ENCODE assay signal across 14 cellular contexts in genomic region chr6:46035242-46035641, GRCh38. TPM values are rescaled to one million over a fixed set of nuclear protein-coding genes. Genes with fewer than 3 reads are reported as not detected.
DNase-seq lines count a peak whose midpoint lies in the region; ATAC-seq and TF ChIP-seq lines count a peak whose summit lies in the region.
"Had no signal": no experiment of that assay in that cellular context is flagged by ENCODE, and none has a peak within 500 bp of the region (broad histone marks: within the 10 kb centered on the region; RNA-seq: fewer than 3 reads in every experiment).

No MANE protein-coding gene starts in this region.

- no peaks in the 10 kb centered on the region for H3K27me3 ChIP-seq in left ventricle myocardium inferior (ENCODE audit: low read depth)
- no peaks in the 10 kb centered on the region for H3K27me3 ChIP-seq in right atrium auricular region

- no peaks in the 10 kb centered on the region for H3K36me3 ChIP-seq in left ventricle myocardium inferior
- no peaks in the 10 kb centered on the region for H3K36me3 ChIP-seq in right atrium auricular region
- H3K36me3 ChIP-seq in mucosa of descending colon (ENCODE audit: low read depth), result no peaks in the 10 kb centered on the region

- DNase-seq in left ventricle myocardium inferior (no peak), right atrium auricular region (ENCODE audit: low spot score) (no peak), mucosa of descending colon (no peak), NCI-H146 (lab: John Stamatoyannopoulos, UW) (no peak), Kasumi-1 (lab: John Stamatoyannopoulos, UW) (no peak)
- DNase-seq: C1 segment of cervical spinal cord; CD4-positive, alpha-beta memory T cell; DMS153; GF-D8 had no signal

- TF ChIP-seq CTCF in left ventricle myocardium inferior (IDR thresholded peaks at IDR 0.05; ENCODE audit: borderline replicate concordance) (no peak), right atrium auricular region (IDR thresholded peaks at IDR 0.05) (no peak), VCaP (conservative IDR thresholded peaks at IDR 0.05) (no peak), mucosa of descending colon (IDR thresholded peaks at IDR 0.05) (no peak)

- peak; percentile 50 for ATAC-seq in mucosa of descending colon
- ATAC-seq in HG02973 (IDR thresholded peaks at IDR 0.05; ENCODE audit: unreplicated experiment), result no peak
- ATAC-seq: HCT116 had no signal

- no peak overlapping the region for H3K4me3 ChIP-seq in left ventricle myocardium inferior
- no peak overlapping the region for H3K4me3 ChIP-seq in right atrium auricular region
- no peak overlapping the region for H3K4me3 ChIP-seq in mucosa of descending colon

- intact Hi-C loops in left ventricle myocardium inferior (cut with micrococcal nuclease), result no loop called here
- intact Hi-C loops in mucosa of descending colon (cut with DNase I, micrococcal nuclease), result no loop called here

- no peaks in the 10 kb centered on the region for H3K9me3 ChIP-seq in left ventricle myocardium inferior (replicated peaks)
- H3K9me3 ChIP-seq in right atrium auricular region, result no peaks in the 10 kb centered on the region
- no peaks in the 10 kb centered on the region for H3K9me3 ChIP-seq in mucosa of descending colon

- peaks cover 45% of the 10 kb centered on the region for H3K4me1 ChIP-seq in left ventricle myocardium inferior
- H3K4me1 ChIP-seq in right atrium auricular region, result no peaks in the 10 kb centered on the region
- peaks cover 4% of the 10 kb centered on the region for H3K4me1 ChIP-seq in mucosa of descending colon (ENCODE audit: low read depth)

- H3K27ac ChIP-seq in left ventricle myocardium inferior (replicated peaks) (peak overlapping the region; percentile 76), right atrium auricular region (no peak overlapping the region), VCaP (peak overlapping the region; percentile 24; the same call in 1 of the 2 replicates)
- H3K27ac ChIP-seq: HL-60 had no signal

RNA-seq across cellular contexts. Expression of gene CLIC5, which starts 19.6 kb away (rescaled TPM):
- total RNA-seq in left ventricle myocardium inferior, result 285 TPM
- total RNA-seq in right atrium auricular region, result 100 to 1,000 TPM in 1 of 2 donors, 10 to 100 TPM in 1; 99.8 to 114 TPM
- 100 to 1,000 TPM; 149 to 242 (median 215) TPM for total RNA-seq in mucosa of descending colon
- total RNA-seq: H4 had no signal

Comparison
In these comparisons a context has a peak if more than half of its experiments do, and no peak if none do; other contexts are left out.
1. H3K27ac ChIP-seq: peak in left ventricle myocardium inferior (single experiment) and VCaP (single experiment); none in right atrium auricular region (0 of 2).